16 cellular contexts compared by ENCODE assay signal in genomic region chr10:122282253-122282671, GRCh38. TPM values are rescaled to one million over a fixed set of nuclear protein-coding genes. Genes with fewer than 3 reads are reported as not detected.
DNase-seq lines count a peak whose midpoint lies in the region; ATAC-seq and TF ChIP-seq lines count a peak whose summit lies in the region.
"Had no signal": no experiment of that assay in that cellular context is flagged by ENCODE, and none has a peak within 500 bp of the region (broad histone marks: within the 10 kb centered on the region; RNA-seq: fewer than 3 reads in every experiment).

No MANE protein-coding gene starts in this region.

- no peaks in the 10 kb centered on the region for H3K9me3 ChIP-seq in PC-3 (ENCODE audit: low read length)
- no peaks in the 10 kb centered on the region for H3K9me3 ChIP-seq in smooth muscle cell (replicated peaks; ENCODE audit: low read depth)
- no peaks in the 10 kb centered on the region for H3K9me3 ChIP-seq in gastroesophageal sphincter
- no peaks in the 10 kb centered on the region for H3K9me3 ChIP-seq in PC-9 (ENCODE audit: insufficient read depth, low read depth)
- H3K9me3 ChIP-seq: esophagus muscularis mucosa, SK-N-SH had no signal

- peak overlapping the region; percentile 38; the same call in 1 of the 2 replicates for H3K4me2 ChIP-seq in PC-3 (ENCODE audit: low read length)
- H3K4me2 ChIP-seq in smooth muscle cell: peak overlapping the region; percentile 26
- no peak overlapping the region for H3K4me2 ChIP-seq in PC-9
- H3K4me2 ChIP-seq: SK-N-SH had no signal

- CTCF ChIA-PET in PC-3 (lab: Charles Lee) (no interaction called here), PC-9 (lab: Charles Lee) (interaction anchor here (1.7 kb wide), 1 partner anchor 17 kb away, joined by 4 read pairs; no protein-coding TSS in a partner anchor)

- WGBS in smooth muscle cell (ENCODE audit: low lambda C conversion rate): 54% methylated on average over 9 of the region's 9 CpGs
- WGBS in gastroesophageal sphincter (ENCODE audit: low coverage in 1 of 2), 2 donors: 60 to 83% methylated on average over 1 of the region's 9 CpGs

- H3K4me3 ChIP-seq in PC-3 (ENCODE audit: low read length) (no peak overlapping the region), smooth muscle cell (no peak overlapping the region), gastroesophageal sphincter (no peak overlapping the region), PC-9 (no peak overlapping the region)
- H3K4me3 ChIP-seq: esophagus muscularis mucosa had no signal

- no TSS peak for BruUV-seq in PC-3 (replicated peaks; lab: Mats Ljungman, UMichigan)
- BruUV-seq in PC-9 (replicated peaks; lab: Mats Ljungman, UMichigan): no TSS peak

- TF ChIP-seq EP300 in gastroesophageal sphincter (IDR thresholded peaks at IDR 0.05): no peak

- H3K27me3 ChIP-seq in PC-3 (ENCODE audit: low read length) (no peaks in the 10 kb centered on the region), smooth muscle cell (ENCODE audit: low read depth) (no peaks in the 10 kb centered on the region), gastroesophageal sphincter (no peaks in the 10 kb centered on the region), PC-9 (ENCODE audit: insufficient read depth, low read depth) (no peaks in the 10 kb centered on the region)
- H3K27me3 ChIP-seq: esophagus muscularis mucosa had no signal

- no peaks in the 10 kb centered on the region for H3K36me3 ChIP-seq in PC-3 (ENCODE audit: low read depth, low read length)
- H3K36me3 ChIP-seq in smooth muscle cell (ENCODE audit: low read depth): no peaks in the 10 kb centered on the region
- H3K36me3 ChIP-seq in gastroesophageal sphincter: no peaks in the 10 kb centered on the region
- no peaks in the 10 kb centered on the region for H3K36me3 ChIP-seq in PC-9 (ENCODE audit: low read depth)
- H3K36me3 ChIP-seq: esophagus muscularis mucosa had no signal

- H3K9ac ChIP-seq in PC-3 (ENCODE audit: low read length) (no peak overlapping the region), smooth muscle cell (ENCODE audit: low read depth) (no peak overlapping the region)
- H3K9ac ChIP-seq: SK-N-SH had no signal

- TF ChIP-seq POLR2A in gastroesophageal sphincter (IDR thresholded peaks at IDR 0.05): no peak

- H2AFZ ChIP-seq in PC-3 (ENCODE audit: low read length) (0 out of 2 replicates have a peak overlapping the region, but pooled peaks have one; percentile 23), smooth muscle cell (ENCODE audit: low read depth) (no peak overlapping the region), PC-9 (no peak overlapping the region)

- H3K27ac ChIP-seq in PC-3 (ENCODE audit: low read length): 0 out of 2 replicates have a peak overlapping the region, but pooled peaks have one; percentile 7
- peak overlapping the region; percentile 17 for H3K27ac ChIP-seq in smooth muscle cell (ENCODE audit: low read depth)
- no peak overlapping the region for H3K27ac ChIP-seq in gastroesophageal sphincter
- H3K27ac ChIP-seq in PC-9: no peak overlapping the region
- H3K27ac ChIP-seq: esophagus muscularis mucosa, VCaP had no signal

- H3F3A ChIP-seq in PC-3 (ENCODE audit: low read length, unreplicated experiment) (no peaks in the 10 kb centered on the region), smooth muscle cell (ENCODE audit: low read depth) (no peaks in the 10 kb centered on the region), PC-9 (ENCODE audit: insufficient read depth, low read depth) (no peaks in the 10 kb centered on the region)

- POLR2A ChIA-PET in PC-3 (lab: Charles Lee; ENCODE audit: unreplicated experiment) (no interaction called here), PC-9 (lab: Charles Lee; ENCODE audit: unreplicated experiment) (no interaction called here)

- H3K4me1 ChIP-seq in PC-3 (ENCODE audit: insufficient read depth, low read length): peaks cover 12% of the 10 kb centered on the region
- peaks cover 7% of the 10 kb centered on the region for H3K4me1 ChIP-seq in smooth muscle cell (ENCODE audit: low read depth)
- no peaks in the 10 kb centered on the region for H3K4me1 ChIP-seq in gastroesophageal sphincter
- peaks cover 12% of the 10 kb centered on the region for H3K4me1 ChIP-seq in PC-9 (replicated peaks; ENCODE audit: insufficient read depth)

- no peaks in the 10 kb centered on the region for H3K79me2 ChIP-seq in PC-3 (ENCODE audit: low read length)
- no peaks in the 10 kb centered on the region for H3K79me2 ChIP-seq in smooth muscle cell (ENCODE audit: low read depth)
- H3K79me2 ChIP-seq in PC-9 (ENCODE audit: low read depth): no peaks in the 10 kb centered on the region

- H3K9me2 ChIP-seq in PC-3 (replicated peaks; ENCODE audit: low read length): no peaks in the 10 kb centered on the region
- no peaks in the 10 kb centered on the region for H3K9me2 ChIP-seq in PC-9 (ENCODE audit: insufficient read depth)
- H3K9me2 ChIP-seq: SK-N-SH had no signal

- no peak for TF ChIP-seq CTCF in PC-3 (conservative IDR thresholded peaks at IDR 0.05; ENCODE audit: low read depth, low read length)
- no peak for TF ChIP-seq CTCF in smooth muscle cell (IDR thresholded peaks at IDR 0.05; ENCODE audit: borderline replicate concordance, insufficient read depth, poor library complexity, severe bottlenecking)
- TF ChIP-seq CTCF in gastroesophageal sphincter (IDR thresholded peaks at IDR 0.05): no peak
- TF ChIP-seq CTCF in PC-9 (conservative IDR thresholded peaks at IDR 0.05): no peak

- intact Hi-C loops in PC-3 (cut with micrococcal nuclease): no loop called here
- intact Hi-C loops in PC-9 (cut with micrococcal nuclease; ENCODE audit: unreplicated experiment): no loop called here

- H4K20me1 ChIP-seq in PC-3 (ENCODE audit: low read length): no peaks in the 10 kb centered on the region
- H4K20me1 ChIP-seq in smooth muscle cell (ENCODE audit: low read depth): no peaks in the 10 kb centered on the region
- H4K20me1 ChIP-seq in PC-9 (ENCODE audit: insufficient read depth): no peaks in the 10 kb centered on the region

- peak; percentile 50 for ATAC-seq in PC-3
- no peak for ATAC-seq in gastroesophageal sphincter

- DNase-seq in GM03348 (ENCODE audit: low spot score) (peak; percentile 54), PC-3 (peak; percentile 50), glomerular visceral epithelial cell (ENCODE audit: extremely low spot score) (peak; percentile 83), smooth muscle cell (lab: John Stamatoyannopoulos, UW; ENCODE audit: unreplicated experiment) (no peak), PC-9 (no peak), SK-N-DZ (ENCODE audit: low spot score) (no peak)
- DNase-seq: activated naive CD8-positive, alpha-beta T cell treated with anti-CD3 and anti-CD28 coated beads, Interleukin-2, amount 10 ng/mL, durations not matched to agents 7 days and 5 days; CD8-positive, alpha-beta memory T cell; KBM-7; NCI-H1694 treated with DMSO at 0.1 percent for 48 hours; retina; SK-N-SH had no signal

RNA-seq across cellular contexts. Expression of gene BTBD16, which starts 11.2 kb away (rescaled TPM):
- total RNA-seq in PC-3 (2014; rRNA removed) (not detected in 2 replicates), smooth muscle cell (not detected in 2 replicates), gastroesophageal sphincter (not detected), PC-9 (2021) (0.28 and 0.37 TPM in 2 replicates)
- not detected in 2 replicates for polyA plus RNA-seq in smooth muscle cell
- not detected in 2 replicates for polyA plus RNA-seq in SK-N-DZ (2014; cell fraction: cytosol; rRNA removed)
- polyA plus RNA-seq in SK-N-DZ (2014; cell fraction: nucleus; rRNA removed): not detected in 2 replicates
- total RNA-seq: activated naive CD8-positive, alpha-beta T cell treated with anti-CD3 and anti-CD28 coated beads, Interleukin-2, amount 10 ng/mL, durations not matched to agents 7 days and 5 days; CD8-positive, alpha-beta memory T cell; mononuclear cell had no signal
- polyA plus RNA-seq: CD8-positive, alpha-beta memory T cell; SK-N-SH had no signal

Comparison
In these comparisons a context has a peak if more than half of its experiments do, and no peak if none do; other contexts are left out.
1. DNase-seq: peak in GM03348 (single experiment), PC-3 (single experiment) and glomerular visceral epithelial cell (single experiment); none in smooth muscle cell (single experiment), PC-9 (0 of 2) and SK-N-DZ (single experiment).
2. H3K27ac ChIP-seq: peak in PC-3 (single experiment) and smooth muscle cell (single experiment); none in gastroesophageal sphincter (0 of 4) and PC-9 (single experiment).